Comparison of ENCODE assay signal across 20 cellular contexts in genomic region chr2:60459896-60460295, GRCh38.
DNase-seq lines count a peak whose midpoint lies in the region; ATAC-seq and TF ChIP-seq lines count a peak whose summit lies in the region.
"Had no signal": no experiment of that assay in that cellular context is flagged by ENCODE, and none has a peak within 500 bp of the region (broad histone marks: within the 10 kb centered on the region; RNA-seq: fewer than 3 reads in every experiment).

No MANE protein-coding gene starts in this region.

- H3F3A ChIP-seq in SU-DHL-6 (ENCODE audit: insufficient read depth), result peaks cover 54% of the 10 kb centered on the region

- no peak overlapping the region for H3K4me3 ChIP-seq in SU-DHL-6 (ENCODE audit: insufficient read depth, low read length, poor library complexity, severe bottlenecking)
- H3K4me3 ChIP-seq in neutrophil (ENCODE audit: low read depth in 1 of 2, low read length in 1 of 2), result no peak overlapping the region
- H3K4me3 ChIP-seq: BLaER1 treated with 17β-estradiol and CSF1 and Interleukin-3, amounts not matched to agents 10 nM and 100 nM; HAP-1 had no signal

- H2BK120ac ChIP-seq in H9 (ENCODE audit: low read depth, low read length, poor library complexity, severe bottlenecking), result no peak overlapping the region

- H3K4me3 Mint-ChIP-seq in H9 (no peak overlapping the region), IgD-negative memory B cell (peak overlapping the region in 1 of 4 donors; percentile 40)
- H3K4me3 Mint-ChIP-seq in effector memory CD8-positive, alpha-beta T cell, result no peak overlapping the region
- H3K4me3 Mint-ChIP-seq: CD8-positive, alpha-beta T cell had no signal

- no peak overlapping the region for H3T11ph ChIP-seq in H9 (ENCODE audit: low read length)

- TF ChIP-seq CTCF in H9 (conservative IDR thresholded peaks at IDR 0.05), result no peak
- no peak for TF ChIP-seq CTCF in SU-DHL-6 (IDR thresholded peaks at IDR 0.05; ENCODE audit: insufficient read depth, low read length, poor library complexity, severe bottlenecking)
- TF ChIP-seq CTCF in neutrophil (IDR thresholded peaks at IDR 0.05), result no peak

- no peaks in the 10 kb centered on the region for H3K4me1 ChIP-seq in H9 (ENCODE audit: insufficient read depth, low read length)
- H3K4me1 ChIP-seq in neutrophil (ENCODE audit: control insufficient read depth in 1 of 2, insufficient read depth in 1 of 2, low read depth in 1 of 2, low read length in 1 of 2), result peaks cover 19 to 25% of the 10 kb centered on the region in 2 experiments

- no peak overlapping the region for H3K18ac ChIP-seq in H9 (ENCODE audit: insufficient read length, low read depth, low read length)

- no peaks in the 10 kb centered on the region for H3K9me3 Mint-ChIP-seq in H9
- no peaks in the 10 kb centered on the region for H3K9me3 Mint-ChIP-seq in IgD-negative memory B cell
- H3K9me3 Mint-ChIP-seq in effector memory CD8-positive, alpha-beta T cell, result peaks cover 0 to 2% of the 10 kb centered on the region in 2 donors
- H3K9me3 Mint-ChIP-seq: CD8-positive, alpha-beta T cell had no signal

- no CpG with 5 or more reads among the region's 5 CpGs for WGBS in H9 (ENCODE audit: extremely low coverage, insufficient read length, low lambda C conversion rate)

- no peak overlapping the region for H2BK20ac ChIP-seq in H9 (ENCODE audit: low read depth, low read length, poor library complexity, severe bottlenecking)

- H3K36me3 Mint-ChIP-seq in H9 (ENCODE audit: insufficient read depth in 1 of 3, low read depth in 3 of 3) (peaks cover 28 to 37% (median 31%) of the 10 kb centered on the region in 3 experiments), IgD-negative memory B cell (peaks cover 15% of the 10 kb centered on the region)
- H3K36me3 Mint-ChIP-seq in effector memory CD8-positive, alpha-beta T cell (ENCODE audit: insufficient read depth), result no peaks in the 10 kb centered on the region
- H3K36me3 Mint-ChIP-seq: CD8-positive, alpha-beta T cell had no signal

- H2AFZ ChIP-seq in H9 (ENCODE audit: low read length) (no peak overlapping the region), SU-DHL-6 (ENCODE audit: low read depth, low read length, severe bottlenecking) (no peak overlapping the region)

- DNase-seq in H9 (no peak), Kasumi-1 (lab: John Stamatoyannopoulos, UW) (no peak), NCI-H526 treated with DMSO at 0.1 percent for 48 hours (lab: John Stamatoyannopoulos, UW) (no peak)
- no peak for DNase-seq in effector memory CD8-positive, alpha-beta T cell
- DNase-seq: CD8-positive, alpha-beta T cell; DND-41; NCI-H1105; NCI-H146; NCI-H2029; NCI-H226; NCI-H510A treated with DMSO at 0.1 percent for 48 hours; NCI-H774; NK-92 treated with Interleukin-12 subunit alpha and Interleukin-12 subunit beta, amount 100 ng/mL, for 24 hours; PC-3; Right ventricle myocardium superior had no signal

- no peak overlapping the region for H2AK5ac ChIP-seq in H9 (ENCODE audit: insufficient read length, low read length)

- H3K56ac ChIP-seq in H9 (ENCODE audit: insufficient read length, low read depth, low read length), result no peak overlapping the region

- no peak overlapping the region for H4K5ac ChIP-seq in H9 (ENCODE audit: insufficient read length, low read depth, low read length)

- ATAC-seq in effector memory CD8-positive, alpha-beta T cell (replicated peaks), result no peak
- ATAC-seq: CD8-positive, alpha-beta T cell; PC-3 had no signal

- no peak overlapping the region for H4K8ac ChIP-seq in H9 (replicated peaks; ENCODE audit: insufficient read length, low read depth, low read length)

- no peak overlapping the region for H3K9ac ChIP-seq in H9 (ENCODE audit: extremely low read depth, insufficient read length, low read length)
- H3K9ac ChIP-seq in SU-DHL-6 (ENCODE audit: low read length), result no peak overlapping the region
- H3K9ac ChIP-seq: BLaER1 treated with 17β-estradiol and CSF1 and Interleukin-3, amounts not matched to agents 10 nM and 100 nM had no signal

- H4K20me1 ChIP-seq in H9 (ENCODE audit: control insufficient read depth, insufficient read depth, insufficient read length) (no peaks in the 10 kb centered on the region), SU-DHL-6 (ENCODE audit: low read depth, low read length) (no peaks in the 10 kb centered on the region)

- H3K4me2 ChIP-seq in H9 (ENCODE audit: insufficient read depth, insufficient read length, low read length) (no peak overlapping the region), SU-DHL-6 (ENCODE audit: low read depth, low read length, poor library complexity, severe bottlenecking) (no peak overlapping the region)
- H3K4me2 ChIP-seq: BLaER1 treated with 17β-estradiol and CSF1 and Interleukin-3, amounts not matched to agents 10 nM and 100 nM had no signal

- H3K27ac Mint-ChIP-seq in H9 (peak overlapping the region in 2 of 3 experiments; percentile 8 to 52; a peak in 4 of 7 replicates), IgD-negative memory B cell (peak overlapping the region in 2 of 3 donors; percentile 52 to 62)
- H3K27ac Mint-ChIP-seq in effector memory CD8-positive, alpha-beta T cell, result no peak overlapping the region
- H3K27ac Mint-ChIP-seq: CD8-positive, alpha-beta T cell had no signal

- no peaks in the 10 kb centered on the region for H3K9me2 ChIP-seq in SU-DHL-6 (replicated peaks; ENCODE audit: insufficient read depth, low read length)

- H2BK15ac ChIP-seq in H9 (ENCODE audit: low read depth, low read length), result no peak overlapping the region

- H3K79me2 ChIP-seq in H9 (ENCODE audit: insufficient read depth, low read length) (0 out of 2 replicates have a peak, but pooled peaks cover 1% of the 10 kb centered on the region), SU-DHL-6 (ENCODE audit: insufficient read depth, low read length) (peaks cover 84% of the 10 kb centered on the region)

- H3K4ac ChIP-seq in H9 (ENCODE audit: low read depth, low read length), result no peak overlapping the region

- H3K79me1 ChIP-seq in H9 (ENCODE audit: insufficient read depth, low read depth, low read length, poor library complexity, severe bottlenecking), result no peaks in the 10 kb centered on the region

- H3K36me3 ChIP-seq in SU-DHL-6 (ENCODE audit: low read length), result peaks cover 54% of the 10 kb centered on the region
- no peaks in the 10 kb centered on the region for H3K36me3 ChIP-seq in neutrophil

- H3K23me2 ChIP-seq in H9 (ENCODE audit: insufficient read length, low read depth, low read length, poor library complexity, severe bottlenecking), result no peaks in the 10 kb centered on the region

- H3K27me3 ChIP-seq in H9 (ENCODE audit: insufficient read depth, low read length) (no peaks in the 10 kb centered on the region), SU-DHL-6 (ENCODE audit: low read length) (no peaks in the 10 kb centered on the region), neutrophil (no peaks in the 10 kb centered on the region)
- H3K27me3 ChIP-seq: BLaER1 treated with 17β-estradiol and CSF1 and Interleukin-3, amounts not matched to agents 10 nM and 100 nM had no signal

- no peak overlapping the region for H3K23ac ChIP-seq in H9 (ENCODE audit: insufficient read length, low read depth, low read length)

- H2BK12ac ChIP-seq in H9 (ENCODE audit: insufficient read length, low read depth, low read length), result no peak overlapping the region

- no peak overlapping the region for H2BK5ac ChIP-seq in H9 (ENCODE audit: insufficient read length, low read length)

- H3K27me3 Mint-ChIP-seq in H9 (ENCODE audit: low read depth) (no peaks in the 10 kb centered on the region), IgD-negative memory B cell (no peaks in the 10 kb centered on the region)
- peaks cover 0 to 7% of the 10 kb centered on the region in 2 donors for H3K27me3 Mint-ChIP-seq in effector memory CD8-positive, alpha-beta T cell

- no peak overlapping the region for H3K14ac ChIP-seq in H9 (ENCODE audit: insufficient read depth, low read length)

- H3K27ac ChIP-seq in H9 (ENCODE audit: insufficient read length, low read depth, low read length) (no peak overlapping the region), SU-DHL-6 (ENCODE audit: low read depth, low read length) (0 out of 2 replicates have a peak overlapping the region, but pooled peaks have one; percentile 7), neutrophil (peak overlapping the region; percentile 4)

- no peak overlapping the region for H4K91ac ChIP-seq in H9 (ENCODE audit: insufficient read length, low read depth, low read length)

- H3K4me1 Mint-ChIP-seq in H9 (peaks cover 14 to 21% of the 10 kb centered on the region in 2 experiments; a peak in 3 of 4 replicates), IgD-negative memory B cell (peaks cover 11 to 39% (median 23%) of the 10 kb centered on the region in 3 donors)
- no peaks in the 10 kb centered on the region for H3K4me1 Mint-ChIP-seq in effector memory CD8-positive, alpha-beta T cell (ENCODE audit: low read depth in 2 of 2)

- no peaks in the 10 kb centered on the region for H3K9me3 ChIP-seq in H9 (ENCODE audit: control insufficient read depth, low read depth, low read length)
- H3K9me3 ChIP-seq in SU-DHL-6 (ENCODE audit: insufficient read depth, low read length), result no peaks in the 10 kb centered on the region
- H3K9me3 ChIP-seq in neutrophil, result no peaks in the 10 kb centered on the region
- H3K9me3 ChIP-seq: HAP-1 had no signal

Comparison
In these comparisons a context has a peak if more than half of its experiments do, and no peak if none do; other contexts are left out.
1. H3K27ac Mint-ChIP-seq: peak in H9 (2 of 3) and IgD-negative memory B cell (2 of 3); none in effector memory CD8-positive, alpha-beta T cell (0 of 2).